9 cellular contexts compared by ENCODE assay signal in the genomic region with DNA sequence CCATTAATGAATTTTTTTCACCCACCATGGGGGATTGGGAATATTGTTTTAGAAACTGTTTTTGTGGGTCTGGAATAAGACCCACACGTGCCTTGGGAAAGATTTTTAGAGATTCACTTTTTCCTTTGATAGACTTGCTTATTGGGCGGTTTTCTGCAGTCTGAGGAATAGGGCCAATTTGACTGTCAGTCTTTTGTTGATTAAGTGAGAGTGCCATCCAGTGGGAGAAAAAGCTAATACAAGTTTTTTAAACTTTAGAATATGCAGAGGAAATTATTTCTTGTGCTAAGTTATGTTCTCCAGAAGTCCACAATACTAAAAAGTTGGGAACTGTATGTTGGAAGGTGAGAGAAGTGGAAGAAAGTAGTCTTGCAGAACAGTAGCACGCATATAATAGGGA. TPM values are rescaled to one million over a fixed set of nuclear protein-coding genes. Genes with fewer than 3 reads are reported as not detected.
A peak's percentile ranks its signal among the peaks of the same experiment; 100 is the strongest.
DNase-seq lines count a peak whose midpoint lies in the region; ATAC-seq, FAIRE-seq and TF ChIP-seq lines count a peak whose summit lies in the region.
"Had no signal": no experiment of that assay in that cellular context is flagged by ENCODE, and none has a peak within 500 bp of the region (broad histone marks: within the 10 kb centered on the region; RNA-seq: fewer than 3 reads in every experiment).

No MANE protein-coding gene starts in this region.

- H3K27me3 ChIP-seq in neural progenitor cell (no peaks in the 10 kb centered on the region), pancreas (no peaks in the 10 kb centered on the region), sigmoid colon (no peaks in the 10 kb centered on the region)

- peaks cover 2% of the 10 kb centered on the region for H3K36me3 Mint-ChIP-seq in neural progenitor cell

- no peak overlapping the region for H3K9ac ChIP-seq in neural progenitor cell

- CTCF ChIA-PET in GM10248 (lab: Yijun Ruan, JAX): interaction anchor here (0.9 to 1.3 kb wide), 4 partner anchors 9 to 166 kb away, joined by 3 to 6 read pairs (median 4); no protein-coding TSS in a partner anchor

- H3K4me2 ChIP-seq in neural progenitor cell: no peak overlapping the region

- no peak overlapping the region for H3K27ac Mint-ChIP-seq in neural progenitor cell

- H3K9me3 Mint-ChIP-seq in neural progenitor cell: no peaks in the 10 kb centered on the region

- H2AFZ ChIP-seq in neural progenitor cell (replicated peaks): no peak overlapping the region

- WGBS in pancreas, 2 donors: 65% methylated on average over 3 of the region's 3 CpGs
- WGBS in sigmoid colon, 2 donors: 82 to 89% methylated on average over 3 of the region's 3 CpGs

- H3K36me3 ChIP-seq in neural progenitor cell (no peaks in the 10 kb centered on the region), pancreas (no peaks in the 10 kb centered on the region), sigmoid colon (no peaks in the 10 kb centered on the region)
- H3K36me3 ChIP-seq: thoracic aorta had no signal

- H3F3A ChIP-seq in neural progenitor cell (ENCODE audit: low read depth): peaks cover 20% of the 10 kb centered on the region

- no peaks in the 10 kb centered on the region for H3K4me1 Mint-ChIP-seq in neural progenitor cell

- no peak for TF ChIP-seq EP300 in sigmoid colon (IDR thresholded peaks at IDR 0.05)

- H3K4me1 ChIP-seq in neural progenitor cell (no peaks in the 10 kb centered on the region), pancreas (peaks cover 0 to 2% (median 0%) of the 10 kb centered on the region in 3 donors), sigmoid colon (no peaks in the 10 kb centered on the region)

- intact Hi-C loops in pancreas (cut with DNase I) (no loop called here), sigmoid colon (cut with DNase I) (no loop called here)

- peaks cover 4% of the 10 kb centered on the region for H4K20me1 ChIP-seq in neural progenitor cell (ENCODE audit: low read depth)

- H3K79me2 ChIP-seq in neural progenitor cell (ENCODE audit: low read depth): no peaks in the 10 kb centered on the region

- H3K27ac ChIP-seq in neural progenitor cell (no peak overlapping the region), pancreas (no peak overlapping the region), sigmoid colon (no peak overlapping the region)
- H3K27ac ChIP-seq: thoracic aorta had no signal

- no peak overlapping the region for H3K4me3 ChIP-seq in neural progenitor cell
- H3K4me3 ChIP-seq in pancreas: no peak overlapping the region
- no peak overlapping the region for H3K4me3 ChIP-seq in sigmoid colon
- H3K4me3 ChIP-seq: thoracic aorta had no signal

- no peak for TF ChIP-seq POLR2A in sigmoid colon (IDR thresholded peaks at IDR 0.05)

- H3K4me3 Mint-ChIP-seq in neural progenitor cell: no peak overlapping the region

- FAIRE-seq in pancreas (lab: Jason Lieb, UNC): no peak

- H3K9me3 ChIP-seq in neural progenitor cell (ENCODE audit: low read depth) (no peaks in the 10 kb centered on the region), pancreas (no peaks in the 10 kb centered on the region), sigmoid colon (no peaks in the 10 kb centered on the region)
- H3K9me3 ChIP-seq: thoracic aorta had no signal

- no peak for ATAC-seq in pancreas
- ATAC-seq in GM18907 (IDR thresholded peaks at IDR 0.05; ENCODE audit: unreplicated experiment): no peak

- POLR2A ChIA-PET in GM10248 (lab: Yijun Ruan, JAX): no interaction called here

- no peaks in the 10 kb centered on the region for H3K27me3 Mint-ChIP-seq in neural progenitor cell (ENCODE audit: insufficient read depth, low read depth)

- peak; percentile 30 for TF ChIP-seq CTCF in GM10248 (IDR thresholded peaks at IDR 0.05; ENCODE audit: control extremely low read depth, extremely low read depth, low read depth, missing control alignments)
- TF ChIP-seq CTCF in neural progenitor cell (IDR thresholded peaks at IDR 0.05): peak; percentile 59
- TF ChIP-seq CTCF in pancreas (IDR thresholded peaks at IDR 0.05): no peak
- TF ChIP-seq CTCF in sigmoid colon (IDR thresholded peaks at IDR 0.05): no peak

- DNase-seq in GM10248 (ENCODE audit: extremely low spot score) (no peak), MV-4-11 (lab: John Stamatoyannopoulos, UW) (peak; percentile 25), neural progenitor cell (ENCODE audit: low spot score) (peak; percentile 25), pancreas (no peak), DMS114 treated with DMSO at 0.1 percent for 48 hours (lab: John Stamatoyannopoulos, UW; ENCODE audit: unreplicated experiment) (no peak), sigmoid colon (no peak)
- peak; percentile 1 for DNase-seq in central memory CD4-positive, alpha-beta T cell

RNA-seq across cellular contexts. Expression of gene PRMT3, which starts 56.1 kb away (rescaled TPM):
- 30.7 and 39.6 TPM in 2 replicates for total RNA-seq in neural progenitor cell (ENCODE audit: low replicate concordance)
- total RNA-seq in pancreas: 10 to 100 TPM in 1 of 6 donors, 1 to 10 TPM in 5; 5.1 to 10.3 (median 6.3) TPM
- 1 to 10 TPM; 4.9 to 5.4 TPM for polyA plus RNA-seq in pancreas
- 10 to 100 TPM; 15.3 to 18.4 (median 17.6) TPM for total RNA-seq in sigmoid colon
- polyA plus RNA-seq in sigmoid colon: 1 to 10 TPM; 4.9 to 8.5 (median 6.6) TPM

Comparison
In these comparisons a context has a peak if more than half of its experiments do, and no peak if none do; other contexts are left out.
1. DNase-seq: peak in MV-4-11 (single experiment), central memory CD4-positive, alpha-beta T cell (single experiment) and neural progenitor cell (single experiment); none in GM10248 (single experiment), pancreas (0 of 6), DMS114 treated with DMSO at 0.1 percent for 48 hours (single experiment) and sigmoid colon (single experiment).
2. CTCF ChIP-seq: peak in GM10248 (single experiment) and neural progenitor cell (single experiment); none in pancreas (0 of 4) and sigmoid colon (0 of 4).